Comparison of ENCODE assay signal across 17 cellular contexts in the genomic region with DNA sequence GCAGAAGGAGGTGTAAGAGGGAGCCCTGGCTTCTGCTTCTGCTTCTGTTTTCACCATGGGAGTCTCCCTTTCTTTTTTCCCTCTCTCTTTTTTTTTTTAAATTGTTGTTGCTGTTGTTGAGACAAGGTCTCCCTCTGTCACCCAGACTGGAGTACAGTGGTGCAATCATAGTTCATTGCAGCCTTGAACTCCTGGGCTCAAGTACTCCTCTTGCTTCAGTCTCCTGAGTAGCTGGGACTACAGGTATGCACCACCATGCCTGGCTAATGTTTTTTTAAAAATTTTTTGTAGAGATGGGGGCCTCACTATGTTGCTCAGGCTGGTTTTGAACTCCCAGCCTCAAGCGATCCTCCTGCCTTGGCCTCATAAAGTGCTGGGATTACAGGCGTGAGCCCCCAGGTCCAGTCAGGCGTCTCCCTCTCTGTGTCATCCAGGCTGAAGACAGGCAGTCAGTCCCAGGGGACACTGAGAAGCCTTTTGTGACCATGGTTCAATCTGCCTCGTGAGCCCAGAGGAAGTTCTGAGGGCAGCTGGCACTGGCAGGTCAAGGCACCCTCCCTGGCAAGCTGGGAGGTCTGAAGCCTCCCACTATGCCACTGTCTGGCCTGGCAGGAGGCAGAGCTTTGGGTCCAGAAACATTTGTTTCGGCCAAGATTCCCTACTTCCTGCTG. TPM values are rescaled to one million over a fixed set of nuclear protein-coding genes. Genes with fewer than 3 reads are reported as not detected.
"Had no signal": no experiment of that assay in that cellular context is flagged by ENCODE, and none has a peak within 500 bp of the region (broad histone marks: within the 10 kb centered on the region; RNA-seq: fewer than 3 reads in every experiment).

No MANE protein-coding gene starts in this region.

- DNase-seq: activated CD4-positive, alpha-beta T cell treated with anti-CD3 and anti-CD28 coated beads for 1 hour; activated CD4-positive, alpha-beta T cell treated with anti-CD3 and anti-CD28 coated beads, Interleukin-2, amount 50 U/mL, for 48 hours; activated naive CD8-positive, alpha-beta T cell treated with anti-CD3 and anti-CD28 coated beads, Interleukin-2, amount 10 ng/mL, durations not matched to agents 7 days and 5 days; activated T-cell treated with anti-CD3 and anti-CD28 coated beads, Interleukin-2, amount 50 U/mL, for 72 hours; anterior cingulate cortex; dorsolateral prefrontal cortex; glutamatergic neuron; natural killer cell; occipital lobe; stimulated activated naive CD4-positive, alpha-beta T cell; substantia nigra; transverse colon had no signal

- H3K9me3 ChIP-seq: breast epithelium, transverse colon had no signal

- H3K4me3 ChIP-seq: breast epithelium, dorsolateral prefrontal cortex, smooth muscle cell, transverse colon had no signal

- H3K27ac ChIP-seq: breast epithelium, dorsolateral prefrontal cortex, transverse colon had no signal

- H3K4me1 ChIP-seq: breast epithelium, transverse colon had no signal

- H3K36me3 ChIP-seq: breast epithelium, transverse colon had no signal

- H3K27me3 ChIP-seq: breast epithelium, dorsolateral prefrontal cortex, transverse colon had no signal

- H3K4me2 ChIP-seq: smooth muscle cell had no signal

- ATAC-seq: activated T-cell treated with anti-CD3 and anti-CD28 coated beads, Interleukin-2, amount 50 U/mL, for 72 hours; natural killer cell; right cardiac atrium had no signal

RNA-seq across cellular contexts. Expression of a gene that starts 33.6 kb away (rescaled TPM):
- total RNA-seq: lung microvascular endothelial cell, progenitor cell of endocrine pancreas had no signal
- polyA plus RNA-seq: smooth muscle cell had no signal
